In genomic region chr3:100044369-100044768, GRCh38 we compare ENCODE assay signal across 8 cellular contexts.
DNase-seq lines count a peak whose midpoint lies in the region; ATAC-seq and TF ChIP-seq lines count a peak whose summit lies in the region.
"Had no signal": no experiment of that assay in that cellular context is flagged by ENCODE, and none has a peak within 500 bp of the region (broad histone marks: within the 10 kb centered on the region; RNA-seq: fewer than 3 reads in every experiment).

No MANE protein-coding gene starts in this region.

- no peak overlapping the region for H3K4me3 Mint-ChIP-seq in T-helper 17 cell
- H3K4me3 Mint-ChIP-seq in neural progenitor cell: no peak overlapping the region
- H3K4me3 Mint-ChIP-seq: stimulated activated effector memory CD8-positive, alpha-beta T cell treated with anti-CD3 and anti-CD28 coated beads, Interleukin-12 subunit alpha, Interleukin-12 subunit beta, amount 100 ng/mL, for 72 hours had no signal

- peak; percentile 78 for ATAC-seq in GM19351 (IDR thresholded peaks at IDR 0.05; ENCODE audit: unreplicated experiment)
- ATAC-seq in HG03095 (IDR thresholded peaks at IDR 0.05; ENCODE audit: unreplicated experiment): peak; percentile 79
- ATAC-seq in T-helper 17 cell: peak; percentile 68
- ATAC-seq: stimulated activated effector memory CD8-positive, alpha-beta T cell treated with anti-CD3 and anti-CD28 coated beads, Interleukin-12 subunit alpha, Interleukin-12 subunit beta, amount 100 ng/mL, for 72 hours had no signal

- no peaks in the 10 kb centered on the region for H3K79me2 ChIP-seq in neural progenitor cell (ENCODE audit: low read depth)

- H3K9me3 ChIP-seq in T-helper 17 cell (ENCODE audit: control insufficient read depth, low read length, poor library complexity, severe bottlenecking) (no peaks in the 10 kb centered on the region), tibial artery (no peaks in the 10 kb centered on the region), neural progenitor cell (ENCODE audit: low read depth) (no peaks in the 10 kb centered on the region)

- no peaks in the 10 kb centered on the region for H3K9me3 Mint-ChIP-seq in neural progenitor cell
- H3K9me3 Mint-ChIP-seq: stimulated activated effector memory CD8-positive, alpha-beta T cell treated with anti-CD3 and anti-CD28 coated beads, Interleukin-12 subunit alpha, Interleukin-12 subunit beta, amount 100 ng/mL, for 72 hours had no signal

- DNase-seq in T-helper 17 cell (no peak), tibial artery (no peak), LoVo (ENCODE audit: low spot score) (no peak), NCI-H345 (lab: John Stamatoyannopoulos, UW) (no peak), neural progenitor cell (ENCODE audit: low spot score) (no peak)

- H3K4me1 Mint-ChIP-seq in T-helper 17 cell: peaks cover 6% of the 10 kb centered on the region
- peaks cover 18% of the 10 kb centered on the region for H3K4me1 Mint-ChIP-seq in neural progenitor cell

- H3K36me3 ChIP-seq in tibial artery: no peaks in the 10 kb centered on the region
- H3K36me3 ChIP-seq in neural progenitor cell: no peaks in the 10 kb centered on the region

- H3K27me3 Mint-ChIP-seq in T-helper 17 cell: no peaks in the 10 kb centered on the region
- no peaks in the 10 kb centered on the region for H3K27me3 Mint-ChIP-seq in neural progenitor cell (ENCODE audit: insufficient read depth, low read depth)

- intact Hi-C loops in tibial artery (cut with DNase I; ENCODE audit: low total_unique reads): no loop called here

- no peak overlapping the region for H2AFZ ChIP-seq in neural progenitor cell (replicated peaks)

- H4K20me1 ChIP-seq in neural progenitor cell (ENCODE audit: low read depth): no peaks in the 10 kb centered on the region

- H3K27ac Mint-ChIP-seq in T-helper 17 cell: no peak overlapping the region
- H3K27ac Mint-ChIP-seq in neural progenitor cell: no peak overlapping the region
- H3K27ac Mint-ChIP-seq: stimulated activated effector memory CD8-positive, alpha-beta T cell treated with anti-CD3 and anti-CD28 coated beads, Interleukin-12 subunit alpha, Interleukin-12 subunit beta, amount 100 ng/mL, for 72 hours had no signal

- H3K4me1 ChIP-seq in tibial artery: peaks cover 0 to 85% (median 47%) of the 10 kb centered on the region in 4 donors
- no peaks in the 10 kb centered on the region for H3K4me1 ChIP-seq in neural progenitor cell

- H3K4me2 ChIP-seq in neural progenitor cell: no peak overlapping the region

- H3K27me3 ChIP-seq in tibial artery: no peaks in the 10 kb centered on the region
- no peaks in the 10 kb centered on the region for H3K27me3 ChIP-seq in neural progenitor cell

- H3K36me3 Mint-ChIP-seq in T-helper 17 cell (ENCODE audit: low read depth) (no peaks in the 10 kb centered on the region), neural progenitor cell (no peaks in the 10 kb centered on the region)
- H3K36me3 Mint-ChIP-seq: stimulated activated effector memory CD8-positive, alpha-beta T cell treated with anti-CD3 and anti-CD28 coated beads, Interleukin-12 subunit alpha, Interleukin-12 subunit beta, amount 100 ng/mL, for 72 hours had no signal

- no peak for TF ChIP-seq CTCF in tibial artery (IDR thresholded peaks at IDR 0.05)
- no peak for TF ChIP-seq CTCF in neural progenitor cell (IDR thresholded peaks at IDR 0.05)

- peak overlapping the region; percentile 73 to 79 for H3K27ac ChIP-seq in tibial artery
- H3K27ac ChIP-seq in neural progenitor cell: no peak overlapping the region

- H3F3A ChIP-seq in neural progenitor cell (ENCODE audit: low read depth): no peaks in the 10 kb centered on the region

- H3K9ac ChIP-seq in neural progenitor cell: no peak overlapping the region

- H3K4me3 ChIP-seq in tibial artery (no peak overlapping the region), neural progenitor cell (no peak overlapping the region)
